In the genomic region with DNA sequence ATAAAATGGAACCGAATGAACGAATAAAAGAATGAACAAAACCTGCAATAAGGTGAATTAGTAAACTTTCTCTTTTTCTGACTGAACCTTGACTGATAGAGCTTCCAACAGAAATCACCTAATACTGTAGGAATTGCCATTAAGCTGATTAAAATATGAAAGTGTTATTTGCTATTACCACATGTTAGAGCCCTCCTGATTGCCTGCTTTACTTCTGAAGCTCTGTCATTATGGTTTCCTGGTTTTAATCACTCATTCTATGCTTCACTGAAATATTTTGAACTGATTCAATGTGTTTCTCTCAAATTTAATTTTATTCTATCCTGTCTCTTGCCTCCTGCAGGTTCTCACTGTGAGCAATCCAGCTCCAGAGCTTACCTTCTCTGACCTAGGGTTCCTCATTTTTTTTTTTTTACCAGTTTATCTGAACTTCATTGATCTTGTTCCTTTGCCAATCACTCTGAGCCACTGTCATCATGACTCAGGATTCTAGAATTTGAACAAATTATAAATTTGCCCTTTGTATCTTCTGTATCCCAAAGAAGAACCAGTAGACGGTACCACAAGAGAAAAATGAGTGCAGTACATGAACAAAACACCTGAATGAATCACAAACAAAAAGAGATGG, we compare ENCODE assay signal across 12 cellular contexts.
"Had no signal": no experiment of that assay in that cellular context is flagged by ENCODE, and none has a peak within 500 bp of the region (broad histone marks: within the 10 kb centered on the region; RNA-seq: fewer than 3 reads in every experiment).

No MANE protein-coding gene starts in this region.

- H3K27me3 ChIP-seq: cardiac muscle cell, left lung had no signal

- H3K36me3 ChIP-seq: cardiac muscle cell, left lung had no signal

- H3K27ac ChIP-seq: cardiac muscle cell, left lung had no signal

- DNase-seq: activated CD4-positive, alpha-beta T cell treated with anti-CD3 and anti-CD28 coated beads for 48 hours; activated CD8-positive, alpha-beta memory T cell treated with anti-CD3 and anti-CD28 coated beads, Interleukin-2, amount 50 U/mL, for 48 hours; activated CD8-positive, alpha-beta T cell treated with anti-CD3 and anti-CD28 coated beads, Interleukin-2, amount 10 ng/mL, durations not matched to agents 7 days and 5 days; activated naive CD4-positive, alpha-beta T cell; foreskin melanocyte; head of caudate nucleus; left lung; mesenchymal stem cell; nephron progenitor cell; stimulated activated CD4-positive, alpha-beta T cell treated with anti-CD3 and anti-CD28 coated beads, Interleukin-2, amount 100 ng/mL, for 48 hours had no signal

- ATAC-seq: activated CD8-positive, alpha-beta T cell treated with anti-CD3 and anti-CD28 coated beads, Interleukin-2, amount 10 ng/mL, durations not matched to agents 7 days and 5 days; left lung; WTC11 had no signal

- H3K9me3 ChIP-seq: left lung had no signal

- H3K4me3 ChIP-seq: cardiac muscle cell, left lung had no signal

- H3K4me1 ChIP-seq: left lung had no signal
